Comparison of ENCODE assay signal across 1 cellular context in genomic region chr2:11833601-11834000, GRCh38.
TF ChIP-seq lines count a peak whose summit lies in the region.

No MANE protein-coding gene starts in this region.

TF ChIP-seq in IMR-90, 13 proteins besides CTCF, POLR2A, EP300 and RAD21:
- TF ChIP-seq CHD1 (IDR thresholded peaks at IDR 0.05; ENCODE audit: low read depth, low read length) (no peak), MXI1 (IDR thresholded peaks at IDR 0.05; ENCODE audit: borderline replicate concordance, low read depth, low read length) (no peak), FOS (IDR thresholded peaks at IDR 0.05; ENCODE audit: low read depth, low read length) (no peak), ELK1 (IDR thresholded peaks at IDR 0.05; ENCODE audit: borderline replicate concordance, low read depth, low read length) (no peak), CEBPB (IDR thresholded peaks at IDR 0.05; ENCODE audit: low read depth, low read length) (no peak), NFE2L2 (IDR thresholded peaks at IDR 0.05; ENCODE audit: low read depth, low read length) (no peak), MAZ (IDR thresholded peaks at IDR 0.05; ENCODE audit: borderline replicate concordance, low read depth, low read length) (no peak), SMC3 (IDR thresholded peaks at IDR 0.05; ENCODE audit: low read depth, low read length) (no peak), MAFK (IDR thresholded peaks at IDR 0.05; ENCODE audit: low read depth, low read length) (no peak), BHLHE40 (IDR thresholded peaks at IDR 0.05; ENCODE audit: low read depth, low read length) (no peak)
